In the genomic region with DNA sequence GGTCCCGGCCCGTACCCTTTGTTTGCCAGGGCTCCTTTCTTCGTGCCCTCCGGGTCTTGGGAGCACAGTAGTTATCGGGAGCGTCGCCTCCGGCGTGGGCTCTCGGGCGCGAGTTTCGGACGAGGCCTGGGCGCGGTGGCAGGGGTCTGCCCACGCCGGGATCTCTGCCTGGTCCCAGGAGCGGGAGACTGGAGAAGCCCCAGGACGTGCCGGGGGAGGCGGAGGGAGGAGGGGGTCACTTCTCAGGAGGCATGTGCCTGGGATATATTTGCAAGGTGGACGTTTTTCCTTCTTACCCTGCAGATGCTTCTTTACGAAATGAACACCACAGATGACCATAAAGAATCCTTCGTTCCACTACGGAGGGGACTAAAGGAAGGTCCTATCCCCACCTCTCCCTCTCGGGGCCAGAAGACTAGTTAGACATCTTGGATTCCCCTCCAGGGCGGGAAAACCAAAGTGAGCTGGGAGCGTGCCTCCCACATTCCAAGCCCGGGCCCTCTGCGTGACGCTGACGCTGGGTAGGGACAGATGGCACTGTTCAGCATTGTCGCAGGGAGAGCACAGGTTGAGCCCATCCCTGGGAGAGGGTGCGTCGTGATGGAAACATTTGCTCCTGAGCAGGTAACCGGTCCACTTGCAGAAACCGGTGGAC, we compare ENCODE assay signal across 9 cellular contexts. TPM values are rescaled to one million over a fixed set of nuclear protein-coding genes. Genes with fewer than 3 reads are reported as not detected.
DNase-seq lines count a peak whose midpoint lies in the region; ATAC-seq, FAIRE-seq and TF ChIP-seq lines count a peak whose summit lies in the region.
"Had no signal": no experiment of that assay in that cellular context is flagged by ENCODE, and none has a peak within 500 bp of the region (broad histone marks: within the 10 kb centered on the region; RNA-seq: fewer than 3 reads in every experiment).

No MANE protein-coding gene starts in this region.

- H3K4me3 ChIP-seq in GM08714 (ENCODE audit: low read length): peak overlapping the region; percentile 10; the same call in 1 of the 2 replicates
- peak overlapping the region; percentile 89 to 98 for H3K4me3 ChIP-seq in foreskin fibroblast (ENCODE audit: low read depth in 1 of 2, low read length in 2 of 2)

- H3K27ac Mint-ChIP-seq in progenitor cell of endocrine pancreas: peak overlapping the region; percentile 51

- no peak for ATAC-seq in HG03159 (IDR thresholded peaks at IDR 0.05; ENCODE audit: unreplicated experiment)

- CTCF ChIA-PET in RWPE1 (lab: Yijun Ruan, JAX): interaction anchor here (0.6 to 1.5 kb wide), 5 partner anchors 9 to 357 kb away, joined by 3 to 5 read pairs (median 4); no protein-coding TSS in a partner anchor

- peaks cover 3% of the 10 kb centered on the region for H3K4me1 Mint-ChIP-seq in progenitor cell of endocrine pancreas (ENCODE audit: low read depth)

- POLR2A ChIA-PET in RWPE1 (lab: Yijun Ruan, JAX; ENCODE audit: low non-redundant PET): interaction anchor here (0.8 to 1.0 kb wide), 2 partner anchors 10 to 12 kb away, joined by 3 to 7 read pairs; no protein-coding TSS in a partner anchor

- TF ChIP-seq CTCF in RWPE1 (conservative IDR thresholded peaks at IDR 0.05; ENCODE audit: low read depth) (peak; percentile 6), foreskin fibroblast (IDR thresholded peaks at IDR 0.05; ENCODE audit: low read depth, low read length) (no peak), progenitor cell of endocrine pancreas (IDR thresholded peaks at IDR 0.05; ENCODE audit: unreplicated experiment) (no peak)

- H3K27ac ChIP-seq in RWPE1: peak overlapping the region; percentile 86

- no peak for FAIRE-seq in HTR-8/SVneo (lab: Jason Lieb, UNC)
- FAIRE-seq: GM18507 had no signal

- no peak for DNase-seq in RWPE1 (ENCODE audit: low spot score)
- DNase-seq in foreskin fibroblast: no peak
- no peak for DNase-seq in progenitor cell of endocrine pancreas (ENCODE audit: low spot score, unreplicated experiment)
- no peak for DNase-seq in activated gamma-delta T cell (lab: John Stamatoyannopoulos, UW)
- no peak for DNase-seq in EL
- DNase-seq in HTR-8/SVneo (ENCODE audit: insufficient read length, low spot score): no peak

- H3K4me3 Mint-ChIP-seq in progenitor cell of endocrine pancreas (ENCODE audit: low read depth): peak overlapping the region; percentile 48

- H3K9me3 Mint-ChIP-seq in progenitor cell of endocrine pancreas (ENCODE audit: low read depth): peaks cover 4% of the 10 kb centered on the region

- H3K36me3 Mint-ChIP-seq in progenitor cell of endocrine pancreas (ENCODE audit: insufficient read depth): no peaks in the 10 kb centered on the region

- peaks cover 54% of the 10 kb centered on the region for H3K27me3 Mint-ChIP-seq in progenitor cell of endocrine pancreas

RNA-seq across cellular contexts. Expression of gene FHL2, which starts 0.5 kb away (rescaled TPM):
- 2.2 and 3.0 TPM in 2 replicates for total RNA-seq in progenitor cell of endocrine pancreas
